In the genomic region with DNA sequence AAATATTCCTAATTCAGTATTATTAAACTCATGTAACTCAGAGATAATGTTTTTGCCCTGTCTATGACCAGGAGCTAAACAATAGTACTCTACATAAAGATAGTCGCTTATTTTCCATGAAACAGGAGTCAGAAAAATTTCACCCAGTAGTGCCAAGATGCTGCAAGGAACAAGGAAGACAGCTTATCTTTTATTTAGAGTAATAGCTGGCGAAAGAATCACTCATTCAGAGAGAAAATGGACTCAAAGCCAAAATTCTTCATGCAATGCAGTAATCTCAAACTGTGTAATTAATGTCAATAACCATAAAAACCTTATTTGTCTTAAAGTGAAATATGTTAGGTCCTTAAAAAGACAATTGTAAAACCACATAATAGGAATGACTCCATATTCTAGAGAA, we compare ENCODE assay signal across 20 cellular contexts.
"Had no signal": no experiment of that assay in that cellular context is flagged by ENCODE, and none has a peak within 500 bp of the region (broad histone marks: within the 10 kb centered on the region; RNA-seq: fewer than 3 reads in every experiment).

No MANE protein-coding gene starts in this region.

- H3K9me3 ChIP-seq: prostate gland, right lobe of liver, stomach, thoracic aorta had no signal

- H3K36me3 Mint-ChIP-seq: type B pancreatic cell had no signal

- H3K27ac Mint-ChIP-seq: naive thymus-derived CD4-positive, alpha-beta T cell; nephron progenitor cell; type B pancreatic cell had no signal

- H3K79me2 ChIP-seq: hepatocyte, parathyroid adenoma had no signal

- H3K9ac ChIP-seq: parathyroid adenoma had no signal

- H3K4me1 ChIP-seq: parathyroid adenoma, prostate gland, right lobe of liver, stomach had no signal

- H3K4me2 ChIP-seq: hepatocyte had no signal

- H3K36me3 ChIP-seq: prostate gland, right lobe of liver, stomach, thoracic aorta had no signal

- H3K4me3 Mint-ChIP-seq: naive thymus-derived CD4-positive, alpha-beta T cell; nephron progenitor cell; type B pancreatic cell had no signal

- H3K4me1 Mint-ChIP-seq: naive thymus-derived CD4-positive, alpha-beta T cell had no signal

- H3K9me3 Mint-ChIP-seq: type B pancreatic cell had no signal

- H2AFZ ChIP-seq: hepatocyte, parathyroid adenoma had no signal

- H3K27me3 ChIP-seq: dorsolateral prefrontal cortex, hepatocyte, right lobe of liver, stomach had no signal

- H3K4me3 ChIP-seq: dorsolateral prefrontal cortex, hepatocyte, lung, prostate gland, right lobe of liver, stomach, thoracic aorta had no signal

- H3K27ac ChIP-seq: dorsolateral prefrontal cortex, hepatocyte, parathyroid adenoma, prostate gland, right lobe of liver, stomach, thoracic aorta had no signal

- DNase-seq: cortex of kidney; dorsolateral prefrontal cortex; effector CD8-positive, alpha-beta T cell; foreskin fibroblast; head of caudate nucleus; left colon; left ventricle myocardium superior; naive thymus-derived CD4-positive, alpha-beta T cell; nephron progenitor cell; right lobe of liver; stimulated activated CD4-positive, alpha-beta T cell treated with anti-CD3 and anti-CD28 coated beads, Interleukin-2, amount 100 ng/mL, for 24 hours; stimulated activated naive CD4-positive, alpha-beta T cell; stomach; substantia nigra had no signal

- H3K27me3 Mint-ChIP-seq: naive thymus-derived CD4-positive, alpha-beta T cell; type B pancreatic cell had no signal
